Comparison of ENCODE assay signal across 8 cellular contexts in the genomic region with DNA sequence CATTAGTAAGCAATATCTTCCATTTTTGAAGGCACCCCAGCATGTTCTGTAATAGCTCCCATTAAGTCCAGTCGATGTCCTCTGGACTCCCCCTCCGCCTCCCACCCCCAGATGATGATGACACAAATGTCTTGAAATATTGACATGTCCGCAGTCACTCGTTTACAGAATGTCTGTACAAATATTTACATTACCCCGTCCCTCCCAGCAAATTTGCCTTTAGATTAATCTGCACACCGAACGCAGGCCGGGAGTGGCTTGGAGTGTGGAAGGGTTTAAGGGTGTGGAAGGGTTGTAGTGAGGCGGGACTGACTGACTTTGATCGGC. TPM values are rescaled to one million over a fixed set of nuclear protein-coding genes. Genes with fewer than 3 reads are reported as not detected.
DNase-seq lines count a peak whose midpoint lies in the region; ATAC-seq and TF ChIP-seq lines count a peak whose summit lies in the region.

No MANE protein-coding gene starts in this region.

- TF ChIP-seq POLR2A in esophagus squamous epithelium (IDR thresholded peaks at IDR 0.05), result no peak

- DNase-seq in Panc1 (ENCODE audit: low read depth, low spot score) (no peak), esophagus squamous epithelium (lab: John Stamatoyannopoulos, UW) (no peak), psoas muscle (no peak), midbrain (lab: John Stamatoyannopoulos, UW) (no peak)
- DNase-seq in stimulated activated CD4-positive, alpha-beta T cell treated with anti-CD3 and anti-CD28 coated beads, Interleukin-15, amount 100 ng/mL, for 24 hours, result no peak
- DNase-seq in stimulated activated CD4-positive, alpha-beta T cell treated with anti-CD3 and anti-CD28 coated beads, Interleukin-4, amount 100 ng/mL, for 24 hours, result no peak

- H3K27me3 ChIP-seq in Panc1 (ENCODE audit: control insufficient read depth, insufficient read depth, low read length) (peaks cover 34% of the 10 kb centered on the region), esophagus squamous epithelium (peaks cover 0 to 4% (median 0%) of the 10 kb centered on the region in 4 donors), psoas muscle (ENCODE audit: insufficient read depth in 3 of 3, low read length in 2 of 3) (no peaks in the 10 kb centered on the region)

- no peaks in the 10 kb centered on the region for H3K9me3 ChIP-seq in ES-I3 (ENCODE audit: control insufficient read depth, insufficient read depth, low read length)
- no peaks in the 10 kb centered on the region for H3K9me3 ChIP-seq in Panc1 (ENCODE audit: control insufficient read depth, insufficient read depth, low read depth, low read length)
- H3K9me3 ChIP-seq in esophagus squamous epithelium, result no peaks in the 10 kb centered on the region
- H3K9me3 ChIP-seq in psoas muscle, result no peaks in the 10 kb centered on the region

- POLR2A ChIA-PET in Panc1 (lab: Charles Lee), result no interaction called here

- ATAC-seq in Panc1 (no peak; the same call in 1 of the 2 replicates), psoas muscle (no peak), HG03571 (IDR thresholded peaks at IDR 0.05; ENCODE audit: unreplicated experiment) (no peak)

- in situ Hi-C loops in Panc1 (cut with HindIII; ENCODE audit: low pct_unique_long_range_greater_than_20kb, low sequenced_read_pairs), result no loop called here

- H3K4me1 ChIP-seq in ES-I3 (ENCODE audit: insufficient read depth, low read length) (peaks cover 4% of the 10 kb centered on the region; the same call in 1 of the 2 replicates), Panc1 (ENCODE audit: control insufficient read depth, insufficient read depth, low read length) (peaks cover 4% of the 10 kb centered on the region; the same call in 1 of the 2 replicates), esophagus squamous epithelium (peaks cover 0 to 27% (median 4%) of the 10 kb centered on the region in 3 donors), psoas muscle (peaks cover 17% of the 10 kb centered on the region)

- CTCF ChIA-PET in Panc1 (lab: Charles Lee), result no interaction called here

- intact Hi-C loops in Panc1 (cut with micrococcal nuclease; ENCODE audit: unreplicated experiment), result no loop called here
- intact Hi-C loops in esophagus squamous epithelium (cut with DNase I), result no loop called here
- intact Hi-C loops in psoas muscle (cut with DNase I), result loop anchor here (5.0 kb wide), 2 partner anchors 51 to 61 kb away; no protein-coding TSS in a partner anchor

- H3K4me3 ChIP-seq in Panc1 (ENCODE audit: low read depth in 2 of 2, low read length in 2 of 2), result peak overlapping the region; percentile 62 to 68
- peak overlapping the region; percentile 71 to 96 (median 76) for H3K4me3 ChIP-seq in esophagus squamous epithelium
- H3K4me3 ChIP-seq in psoas muscle, result peak overlapping the region; percentile 97

- TF ChIP-seq CTCF in Panc1 (IDR thresholded peaks at IDR 0.05), result no peak
- TF ChIP-seq CTCF in esophagus squamous epithelium (IDR thresholded peaks at IDR 0.05), result no peak
- no peak for TF ChIP-seq CTCF in psoas muscle (IDR thresholded peaks at IDR 0.05)

- H3K27ac ChIP-seq in Panc1 (ENCODE audit: low read length), result no peak overlapping the region
- H3K27ac ChIP-seq in esophagus squamous epithelium, result peak overlapping the region; percentile 93 to 98 (median 93)
- H3K27ac ChIP-seq in psoas muscle, result peak overlapping the region; percentile 95

- 5 to 23% methylated on average over 9 to 10 of the region's 10 CpGs for WGBS in esophagus squamous epithelium, 2 donors
- 15 to 23% (median 16%) methylated on average over 10 of the region's 10 CpGs for WGBS in psoas muscle, 3 donors

- H3K36me3 ChIP-seq in ES-I3 (ENCODE audit: insufficient read depth, low read length), result no peaks in the 10 kb centered on the region
- H3K36me3 ChIP-seq in Panc1 (ENCODE audit: control insufficient read depth, insufficient read depth, low read length), result no peaks in the 10 kb centered on the region
- H3K36me3 ChIP-seq in esophagus squamous epithelium, result no peaks in the 10 kb centered on the region
- H3K36me3 ChIP-seq in psoas muscle (ENCODE audit: insufficient read depth in 1 of 2, low read depth in 1 of 2), result no peaks in the 10 kb centered on the region

- H3K9ac ChIP-seq in ES-I3 (ENCODE audit: low read depth, low read length), result peak overlapping the region; percentile 81; the same call in 1 of the 2 replicates

- no TSS peak for BruUV-seq in Panc1 (replicated peaks; lab: Mats Ljungman, UMichigan)

RNA-seq across cellular contexts. Expression of gene OSBPL6, which starts 0.9 kb away (rescaled TPM):
- total RNA-seq in Panc1 (2021; ENCODE audit: unreplicated experiment), result 2.1 TPM
- polyA plus RNA-seq in Panc1 (2012; ENCODE audit: insufficient read length), result 0.86 TPM
- total RNA-seq in esophagus squamous epithelium, result 1 to 10 TPM; 1.8 to 6.1 (median 3.4) TPM
- total RNA-seq in psoas muscle, result 100 to 1,000 TPM in 1 of 4 donors, 10 to 100 TPM in 3; 29.8 to 147 (median 44.4) TPM
- polyA plus RNA-seq in psoas muscle, result 10 to 100 TPM; 11.4 to 36.4 (median 18.2) TPM

Comparison
In these comparisons a context has a peak if more than half of its experiments do, and no peak if none do; other contexts are left out.
1. intact Hi-C loops: an anchor here in psoas muscle (5.0 kb wide); none called in Panc1 and esophagus squamous epithelium.